In genomic region chr5:137352095-137352494, GRCh38 we compare ENCODE assay signal across 7 cellular contexts.
"Had no signal": no experiment of that assay in that cellular context is flagged by ENCODE, and none has a peak within 500 bp of the region (broad histone marks: within the 10 kb centered on the region; RNA-seq: fewer than 3 reads in every experiment).

No MANE protein-coding gene starts in this region.

- H2AFZ ChIP-seq: GM23338 had no signal

- DNase-seq: H9, HCEC 1CT, IMR-90 had no signal

- FAIRE-seq: H1, H54, HTR-8/SVneo had no signal

- H3K4me3 ChIP-seq: GM23338 had no signal

- H3K4me2 ChIP-seq: GM23338 had no signal
